In the genomic region with DNA sequence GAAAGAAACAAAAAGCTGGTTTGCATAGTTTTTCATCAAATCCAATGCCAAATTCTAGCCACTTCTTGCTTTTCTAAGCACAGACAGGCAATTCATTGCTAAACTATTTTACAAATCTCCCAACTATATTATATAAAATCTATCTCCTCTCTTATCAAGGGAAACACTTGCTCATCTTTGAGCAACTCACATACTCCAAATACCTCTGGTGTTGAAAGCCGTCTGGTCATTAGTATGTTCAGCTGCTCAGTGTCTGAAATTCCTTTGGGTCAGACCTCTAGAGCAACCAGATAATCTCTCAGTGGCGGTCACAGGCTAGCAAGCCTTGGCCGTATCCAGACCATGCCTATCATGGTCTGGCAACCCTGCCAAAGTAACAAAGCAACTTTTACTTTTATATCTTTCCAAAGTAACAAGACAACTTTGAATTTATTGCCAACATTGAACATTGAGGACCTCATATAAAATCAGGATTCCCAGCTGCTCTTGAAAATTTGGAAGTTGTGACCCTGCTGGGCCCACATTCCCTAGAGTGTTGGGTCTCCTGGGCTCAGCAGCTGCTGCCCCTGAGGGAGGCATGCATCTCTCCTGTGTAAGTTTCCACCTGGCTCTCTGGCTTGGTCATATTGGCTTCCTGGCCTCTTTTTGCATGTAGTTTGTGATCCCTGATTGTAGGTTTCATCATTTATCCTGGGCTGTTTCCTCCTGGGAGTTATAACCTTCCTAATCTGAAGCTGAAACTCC, we compare ENCODE assay signal across 9 cellular contexts. TPM values are rescaled to one million over a fixed set of nuclear protein-coding genes. Genes with fewer than 3 reads are reported as not detected.
DNase-seq lines count a peak whose midpoint lies in the region; ATAC-seq and TF ChIP-seq lines count a peak whose summit lies in the region.
"Had no signal": no experiment of that assay in that cellular context is flagged by ENCODE, and none has a peak within 500 bp of the region (broad histone marks: within the 10 kb centered on the region; RNA-seq: fewer than 3 reads in every experiment).

No MANE protein-coding gene starts in this region.

- no peaks in the 10 kb centered on the region for H3K4me1 Mint-ChIP-seq in mesothelial cell of epicardium
- H3K4me1 Mint-ChIP-seq: neural crest cell had no signal

- no peaks in the 10 kb centered on the region for H3K4me1 ChIP-seq in HAP-1

- H3K27me3 Mint-ChIP-seq in mesothelial cell of epicardium (ENCODE audit: low read depth), result peaks cover 3% of the 10 kb centered on the region

- no peak overlapping the region for H3K27ac ChIP-seq in WERI-Rb-1

- no peak overlapping the region for H3K4me3 ChIP-seq in WERI-Rb-1 (ENCODE audit: low read depth, low read length)
- no peak overlapping the region for H3K4me3 ChIP-seq in HAP-1

- ATAC-seq in HG02678 (IDR thresholded peaks at IDR 0.05; ENCODE audit: unreplicated experiment), result peak; percentile 2

- H3K27me3 ChIP-seq in WERI-Rb-1 (ENCODE audit: insufficient read depth, low read depth, severe bottlenecking), result no peaks in the 10 kb centered on the region
- no peaks in the 10 kb centered on the region for H3K27me3 ChIP-seq in HAP-1 (ENCODE audit: low read depth)

- peak; percentile 91 for DNase-seq in GM04503 (ENCODE audit: low read depth)
- DNase-seq in amniotic epithelial cell (ENCODE audit: low read depth), result peak; percentile 98
- no peak for DNase-seq in mesothelial cell of epicardium (ENCODE audit: low spot score in 2 of 2, unreplicated experiment in 2 of 2)
- no peak for DNase-seq in NCI-H1930 (lab: John Stamatoyannopoulos, UW)
- no peak for DNase-seq in NCI-H345 (lab: John Stamatoyannopoulos, UW)
- DNase-seq in WERI-Rb-1, result no peak
- DNase-seq in HAP-1 (ENCODE audit: low spot score in 2 of 2), result no peak

- no peaks in the 10 kb centered on the region for H3K9me3 ChIP-seq in WERI-Rb-1 (ENCODE audit: severe bottlenecking)
- H3K9me3 ChIP-seq in HAP-1, result no peaks in the 10 kb centered on the region

- H3K36me3 ChIP-seq in WERI-Rb-1, result no peaks in the 10 kb centered on the region
- no peaks in the 10 kb centered on the region for H3K36me3 ChIP-seq in HAP-1 (replicated peaks)

- TF ChIP-seq CTCF in mesothelial cell of epicardium (IDR thresholded peaks at IDR 0.05; ENCODE audit: unreplicated experiment) (no peak), WERI-Rb-1 (IDR thresholded peaks at IDR 0.05; ENCODE audit: low read depth, low read length) (no peak)

- H3K4me3 Mint-ChIP-seq in mesothelial cell of epicardium, result no peak overlapping the region
- H3K4me3 Mint-ChIP-seq: neural crest cell had no signal

- no peaks in the 10 kb centered on the region for H3K36me3 Mint-ChIP-seq in mesothelial cell of epicardium

- peaks cover 15% of the 10 kb centered on the region for H3K9me3 Mint-ChIP-seq in mesothelial cell of epicardium

- H3K27ac Mint-ChIP-seq in mesothelial cell of epicardium, result peak overlapping the region; percentile 42

- in situ Hi-C loops in HAP-1 (cut with MboI; ENCODE audit: low sequenced_read_pairs), result no loop called here

RNA-seq across cellular contexts. Expression of gene LANCL2, which starts 56.8 kb away (rescaled TPM):
- total RNA-seq in mesothelial cell of epicardium, result 18.5 to 22.9 TPM (median 20.6 TPM) in 3 replicates

Comparison
In these comparisons a context has a peak if more than half of its experiments do, and no peak if none do; other contexts are left out.
1. DNase-seq: peak in GM04503 (single experiment) and amniotic epithelial cell (single experiment); none in mesothelial cell of epicardium (0 of 2), NCI-H1930 (0 of 2), NCI-H345 (single experiment), WERI-Rb-1 (single experiment) and HAP-1 (0 of 2).